8 cellular contexts compared by ENCODE assay signal in genomic region chr5:10353241-10354047, GRCh38. TPM values are rescaled to one million over a fixed set of nuclear protein-coding genes. Genes with fewer than 3 reads are reported as not detected.
DNase-seq lines count a peak whose midpoint lies in the region; TF ChIP-seq lines count a peak whose summit lies in the region.

TSS of gene MARCHF6 (plus strand) at chr5:10353695. CDS start at chr5:10353899, 204 bp downstream.

- H3K9me3 ChIP-seq in H9 (ENCODE audit: control insufficient read depth, low read depth, low read length) (no peaks in the 10 kb centered on the region), MG63 (no peaks in the 10 kb centered on the region; the same call in 1 of the 2 replicates)

- H3K23me2 ChIP-seq in H9 (ENCODE audit: insufficient read length, low read depth, low read length, poor library complexity, severe bottlenecking) = peaks cover 11% of the 10 kb centered on the region

- peak within 1 kb of the TSS; percentile 57; the same call in 1 of the 2 replicates for H3K4ac ChIP-seq in H9 (ENCODE audit: low read depth, low read length)

- peak within 1 kb of the TSS; percentile 84 for H3K4me2 ChIP-seq in H9 (ENCODE audit: insufficient read depth, insufficient read length, low read length)

- H4K8ac ChIP-seq in H9 (replicated peaks; ENCODE audit: insufficient read length, low read depth, low read length) = no peak within 1 kb of the TSS

- H2BK15ac ChIP-seq in H9 (ENCODE audit: low read depth, low read length) = no peak within 1 kb of the TSS; the same call in 1 of the 2 replicates

- H3K23ac ChIP-seq in H9 (ENCODE audit: insufficient read length, low read depth, low read length) = no peak within 1 kb of the TSS

- peak within 1 kb of the TSS; percentile 97 for H3K4me3 ChIP-seq in MG63

- H3K27me3 ChIP-seq in H9 (ENCODE audit: insufficient read depth, low read length) = no peaks in the 10 kb centered on the region
- no peaks in the 10 kb centered on the region for H3K27me3 ChIP-seq in MG63

- no peak within 1 kb of the TSS for H4K5ac ChIP-seq in H9 (ENCODE audit: insufficient read length, low read depth, low read length)

- H3K27me3 Mint-ChIP-seq in H9 (ENCODE audit: low read depth) = peaks cover 13% of the 10 kb centered on the region
- peaks cover 2% of the 10 kb centered on the region for H3K27me3 Mint-ChIP-seq in nephron progenitor cell (ENCODE audit: low read depth, poor library complexity)
- H3K27me3 Mint-ChIP-seq in stimulated activated naive CD8-positive, alpha-beta T cell treated with anti-CD3 and anti-CD28 coated beads, Interleukin-15, Interleukin-2, amounts not matched to agents 100 ng/mL and 50 ng/mL, for 24 hours = no peaks in the 10 kb centered on the region

- H3K36me3 Mint-ChIP-seq in H9 (ENCODE audit: insufficient read depth in 1 of 3, low read depth in 3 of 3) (no peaks in the 10 kb centered on the region), nephron progenitor cell (ENCODE audit: low read depth) (peaks cover 18% of the 10 kb centered on the region)
- peaks cover 21% of the 10 kb centered on the region for H3K36me3 Mint-ChIP-seq in stimulated activated naive CD8-positive, alpha-beta T cell treated with anti-CD3 and anti-CD28 coated beads, Interleukin-15, Interleukin-2, amounts not matched to agents 100 ng/mL and 50 ng/mL, for 24 hours (ENCODE audit: low read depth)

- no peak within 1 kb of the TSS for H4K91ac ChIP-seq in H9 (ENCODE audit: insufficient read length, low read depth, low read length)

- no peaks in the 10 kb centered on the region for H4K20me1 ChIP-seq in H9 (ENCODE audit: control insufficient read depth, insufficient read depth, insufficient read length)

- WGBS in H9 (ENCODE audit: extremely low coverage, insufficient read length, low lambda C conversion rate) = no CpG with 5 or more reads among the region's 92 CpGs

- H3K18ac ChIP-seq in H9 (ENCODE audit: insufficient read length, low read depth, low read length) = peak within 1 kb of the TSS; percentile 86

- peak; percentile 94 for DNase-seq in ELF-1 (ENCODE audit: low read depth, low spot score)
- peak; percentile 96 for DNase-seq in H9
- peak; percentile 97 for DNase-seq in MG63
- DNase-seq in SHP77 treated with DMSO at 0.1 percent for 48 hours (lab: John Stamatoyannopoulos, UW) = peak; percentile 87
- DNase-seq in activated effector memory CD4-positive, alpha-beta T cell treated with anti-CD3 and anti-CD28 coated beads, Interleukin-2, amount 50 U/mL, for 16 hours = peak; percentile 99
- DNase-seq in fibroblast of the conjunctiva (ENCODE audit: low read depth) = peak; percentile 81
- peak; percentile 98 for DNase-seq in nephron progenitor cell

- peaks cover 31 to 39% of the 10 kb centered on the region in 2 experiments for H3K4me1 Mint-ChIP-seq in H9
- peaks cover 56% of the 10 kb centered on the region for H3K4me1 Mint-ChIP-seq in nephron progenitor cell
- peaks cover 46% of the 10 kb centered on the region for H3K4me1 Mint-ChIP-seq in stimulated activated naive CD8-positive, alpha-beta T cell treated with anti-CD3 and anti-CD28 coated beads, Interleukin-15, Interleukin-2, amounts not matched to agents 100 ng/mL and 50 ng/mL, for 24 hours (ENCODE audit: low read depth)

- peaks cover 12% of the 10 kb centered on the region; the same call in 1 of the 2 replicates for H3K79me2 ChIP-seq in H9 (ENCODE audit: insufficient read depth, low read length)

- H2BK5ac ChIP-seq in H9 (ENCODE audit: insufficient read length, low read length) = peak within 1 kb of the TSS; percentile 46

- H3K27ac Mint-ChIP-seq in H9 = peak within 1 kb of the TSS; percentile 99 to 100 (median 99)
- H3K27ac Mint-ChIP-seq in nephron progenitor cell = peak within 1 kb of the TSS; percentile 99
- H3K27ac Mint-ChIP-seq in stimulated activated naive CD8-positive, alpha-beta T cell treated with anti-CD3 and anti-CD28 coated beads, Interleukin-15, Interleukin-2, amounts not matched to agents 100 ng/mL and 50 ng/mL, for 24 hours = peak within 1 kb of the TSS; percentile 96

- peak within 1 kb of the TSS; percentile 52 for H3K27ac ChIP-seq in H9 (ENCODE audit: insufficient read length, low read depth, low read length)

- H3K56ac ChIP-seq in H9 (ENCODE audit: insufficient read length, low read depth, low read length) = no peak within 1 kb of the TSS

- H3K9me3 Mint-ChIP-seq in H9 (no peaks in the 10 kb centered on the region), nephron progenitor cell (peaks cover 6% of the 10 kb centered on the region)
- H3K9me3 Mint-ChIP-seq in stimulated activated naive CD8-positive, alpha-beta T cell treated with anti-CD3 and anti-CD28 coated beads, Interleukin-15, Interleukin-2, amounts not matched to agents 100 ng/mL and 50 ng/mL, for 24 hours = no peaks in the 10 kb centered on the region

- H3K36me3 ChIP-seq in MG63 = peaks cover 20% of the 10 kb centered on the region

- no peak within 1 kb of the TSS for H2AFZ ChIP-seq in H9 (ENCODE audit: low read length)

- peaks cover 6% of the 10 kb centered on the region; the same call in 1 of the 2 replicates for H3K4me1 ChIP-seq in H9 (ENCODE audit: insufficient read depth, low read length)

- peak within 1 kb of the TSS; percentile 81 for H3K9ac ChIP-seq in H9 (ENCODE audit: extremely low read depth, insufficient read length, low read length)

- TF ChIP-seq CTCF in H9 (conservative IDR thresholded peaks at IDR 0.05) (no peak), nephron progenitor cell (IDR thresholded peaks at IDR 0.05) (no peak)

- H2BK12ac ChIP-seq in H9 (ENCODE audit: insufficient read length, low read depth, low read length) = peak within 1 kb of the TSS; percentile 84

- H3K4me3 Mint-ChIP-seq in H9 (peak within 1 kb of the TSS; percentile 96 to 100), nephron progenitor cell (peak within 1 kb of the TSS; percentile 98)
- H3K4me3 Mint-ChIP-seq in stimulated activated naive CD8-positive, alpha-beta T cell treated with anti-CD3 and anti-CD28 coated beads, Interleukin-15, Interleukin-2, amounts not matched to agents 100 ng/mL and 50 ng/mL, for 24 hours = peak within 1 kb of the TSS; percentile 94

- no peak within 1 kb of the TSS for H3T11ph ChIP-seq in H9 (ENCODE audit: low read length)

- H3K79me1 ChIP-seq in H9 (ENCODE audit: insufficient read depth, low read depth, low read length, poor library complexity, severe bottlenecking) = no peaks in the 10 kb centered on the region

- H3K14ac ChIP-seq in H9 (ENCODE audit: insufficient read depth, low read length) = peak within 1 kb of the TSS; percentile 94

- H2BK120ac ChIP-seq in H9 (ENCODE audit: low read depth, low read length, poor library complexity, severe bottlenecking) = peak within 1 kb of the TSS; percentile 29

- H2BK20ac ChIP-seq in H9 (ENCODE audit: low read depth, low read length, poor library complexity, severe bottlenecking) = no peak within 1 kb of the TSS

- H2AK5ac ChIP-seq in H9 (ENCODE audit: insufficient read length, low read length) = no peak within 1 kb of the TSS

RNA-seq across cellular contexts. Expression of gene MARCHF6, which starts in this region (rescaled TPM):
- total RNA-seq in H9 (2021) = 114 and 118 TPM in 2 replicates
- total RNA-seq in MG63 (2014; rRNA removed; shearing (Covaris generic); ENCODE audit: low replicate concordance) = 67.5 and 72.8 TPM in 2 replicates

Comparison
In these comparisons a context has a peak if more than half of its experiments do, and no peak if none do; other contexts are left out.
1. Peak in every context shown above with its lines: DNase-seq, H3K4me3 ChIP-seq and H3K27ac ChIP-seq.